Comparison of ENCODE assay signal across 1 cellular context in genomic region chr5:94623877-94624276, GRCh38.
TF ChIP-seq lines count a peak whose summit lies in the region.

No MANE protein-coding gene starts in this region.

TF ChIP-seq in GM12878, 131 proteins besides CTCF, POLR2A, EP300 and RAD21:
- no peak for TF ChIP-seq ZNF384 (IDR thresholded peaks at IDR 0.05; ENCODE audit: borderline replicate concordance, low read depth, low read length)
- no peak for TF ChIP-seq TAF1 (IDR thresholded peaks at IDR 0.05; ENCODE audit: borderline replicate concordance, low read depth, low read length)
- no peak for TF ChIP-seq KLF5 (IDR thresholded peaks at IDR 0.05; ENCODE audit: partially characterized antibody)
- TF ChIP-seq TCF7 (IDR thresholded peaks at IDR 0.05; ENCODE audit: borderline replicate concordance) = no peak
- no peak for TF ChIP-seq SIX5 (IDR thresholded peaks at IDR 0.05; ENCODE audit: low read depth, low read length, severe bottlenecking)
- no peak for TF ChIP-seq JUNB (IDR thresholded peaks at IDR 0.05)
- no peak for TF ChIP-seq ESRRA (IDR thresholded peaks at IDR 0.05; ENCODE audit: low read length)
- TF ChIP-seq ATF7 (IDR thresholded peaks at IDR 0.05; ENCODE audit: low read depth) = no peak
TF ChIP-seq in GM12878: peak in this region for 0.
